1 cellular context compared by ENCODE assay signal in genomic region chr2:239283961-239284801, GRCh38.
TF ChIP-seq lines count a peak whose summit lies in the region.

No MANE protein-coding gene starts in this region.

TF ChIP-seq in GM23338, 12 proteins besides CTCF, POLR2A, EP300 and RAD21 (continued from another document):
- TF ChIP-seq ZNF462 (CRISPR knock-in tag; IDR thresholded peaks at IDR 0.05) = no peak
- TF ChIP-seq ZNF331 (CRISPR knock-in tag; IDR thresholded peaks at IDR 0.05; ENCODE audit: low read depth) = no peak
- no peak for TF ChIP-seq EZH2phosphoT487 (IDR thresholded peaks at IDR 0.05; ENCODE audit: unreplicated experiment)
- no peak for TF ChIP-seq JUNB (IDR thresholded peaks at IDR 0.05; ENCODE audit: unreplicated experiment)
- no peak for TF ChIP-seq ZNF114 (CRISPR knock-in tag; IDR thresholded peaks at IDR 0.05)
- TF ChIP-seq REST (IDR thresholded peaks at IDR 0.05; ENCODE audit: unreplicated experiment) = no peak
- TF ChIP-seq ETS1 (IDR thresholded peaks at IDR 0.05) = no peak
- no peak for TF ChIP-seq CREB1 (CRISPR knock-in tag; IDR thresholded peaks at IDR 0.05; ENCODE audit: low read depth)
- no peak for TF ChIP-seq EZH2 (IDR thresholded peaks at IDR 0.05; ENCODE audit: low read depth, unreplicated experiment)
TF ChIP-seq in GM23338: peak in this region for 0.
